In genomic region chr6:45608252-45608911, GRCh38 we compare ENCODE assay signal across 14 cellular contexts.
DNase-seq lines count a peak whose midpoint lies in the region; ATAC-seq, FAIRE-seq and TF ChIP-seq lines count a peak whose summit lies in the region.
"Had no signal": no experiment of that assay in that cellular context is flagged by ENCODE, and none has a peak within 500 bp of the region (broad histone marks: within the 10 kb centered on the region; RNA-seq: fewer than 3 reads in every experiment).

No MANE protein-coding gene starts in this region.

- H3K36me3 Mint-ChIP-seq in CD4-positive, alpha-beta memory T cell: peaks cover 0 to 12% of the 10 kb centered on the region in 2 donors
- H3K36me3 Mint-ChIP-seq: memory B cell had no signal

- H3K4me3 Mint-ChIP-seq in CD4-positive, alpha-beta memory T cell: peak overlapping the region in 5 of 8 donors; percentile 14 to 24 (median 23)
- H3K4me3 Mint-ChIP-seq: activated naive CD8-positive, alpha-beta T cell treated with anti-CD3 and anti-CD28 coated beads, Interleukin-2, amount 10 ng/mL, durations not matched to agents 7 days and 5 days; memory B cell had no signal

- POLR2A ChIA-PET in CD4-positive, alpha-beta memory T cell (lab: Charles Lee; ENCODE audit: partially characterized antibody): no interaction called here

- no peak overlapping the region for H3K4me3 ChIP-seq in CD4-positive, alpha-beta memory T cell (ENCODE audit: low read length in 2 of 2)
- H3K4me3 ChIP-seq in adipocyte (ENCODE audit: low read length) (no peak overlapping the region), kidney epithelial cell (ENCODE audit: low read depth, low read length) (no peak overlapping the region)
- H3K4me3 ChIP-seq: transverse colon had no signal

- H3K9me3 Mint-ChIP-seq in CD4-positive, alpha-beta memory T cell: peaks cover 0 to 10% (median 4%) of the 10 kb centered on the region in 8 donors

- H3K27ac ChIP-seq in CD4-positive, alpha-beta memory T cell (ENCODE audit: low read depth, low read length): no peak overlapping the region

- peak; percentile 63 for FAIRE-seq in HTR-8/SVneo (lab: Jason Lieb, UNC)

- no peaks in the 10 kb centered on the region for H3K36me3 ChIP-seq in CD4-positive, alpha-beta memory T cell (ENCODE audit: insufficient read depth, low read length)
- H3K36me3 ChIP-seq in adipocyte (ENCODE audit: control insufficient read depth, insufficient read depth, low read length, severe bottlenecking) (no peaks in the 10 kb centered on the region), kidney epithelial cell (ENCODE audit: control insufficient read depth, insufficient read depth, low read length) (no peaks in the 10 kb centered on the region)
- H3K36me3 ChIP-seq: transverse colon had no signal

- H3K4me1 Mint-ChIP-seq in CD4-positive, alpha-beta memory T cell: peaks cover 6 to 23% (median 16%) of the 10 kb centered on the region in 4 donors

- intact Hi-C loops in CD4-positive, alpha-beta memory T cell (cut with micrococcal nuclease): no loop called here

- TF ChIP-seq CTCF in kidney epithelial cell (IDR thresholded peaks at IDR 0.05; ENCODE audit: insufficient read depth, low read length, poor library complexity, severe bottlenecking): no peak

- H3K4me1 ChIP-seq in CD4-positive, alpha-beta memory T cell (ENCODE audit: insufficient read depth, low read length): no peaks in the 10 kb centered on the region
- H3K4me1 ChIP-seq in adipocyte (ENCODE audit: control insufficient read depth, insufficient read depth, low read length): peaks cover 24% of the 10 kb centered on the region
- H3K4me1 ChIP-seq: Caco-2 had no signal

- no peaks in the 10 kb centered on the region for H3K27me3 Mint-ChIP-seq in CD4-positive, alpha-beta memory T cell
- H3K27me3 Mint-ChIP-seq: activated naive CD8-positive, alpha-beta T cell treated with anti-CD3 and anti-CD28 coated beads, Interleukin-2, amount 10 ng/mL, durations not matched to agents 7 days and 5 days had no signal

- no peaks in the 10 kb centered on the region for H3K9me3 ChIP-seq in CD4-positive, alpha-beta memory T cell (ENCODE audit: control insufficient read depth in 1 of 2, low read length in 2 of 2)
- H3K9me3 ChIP-seq in adipocyte (ENCODE audit: control insufficient read depth, low read length): no peaks in the 10 kb centered on the region
- H3K9me3 ChIP-seq: Caco-2, transverse colon had no signal

- H3K9ac ChIP-seq in adipocyte (ENCODE audit: low read length): no peak overlapping the region

- CTCF ChIA-PET in CD4-positive, alpha-beta memory T cell (lab: Charles Lee; ENCODE audit: partially characterized antibody): interaction anchor here (1.2 kb wide), 1 partner anchor 16 kb away, joined by 3 read pairs; no protein-coding TSS in a partner anchor

- H3K27me3 ChIP-seq in CD4-positive, alpha-beta memory T cell (ENCODE audit: insufficient read depth, low read length): no peaks in the 10 kb centered on the region
- H3K27me3 ChIP-seq in adipocyte (replicated peaks; ENCODE audit: control insufficient read depth, insufficient read depth, low read length) (no peaks in the 10 kb centered on the region), kidney epithelial cell (ENCODE audit: control insufficient read depth, insufficient read depth, low read length) (no peaks in the 10 kb centered on the region)
- H3K27me3 ChIP-seq: transverse colon had no signal

- peak overlapping the region in 2 of 7 donors; percentile 14 to 26 for H3K27ac Mint-ChIP-seq in CD4-positive, alpha-beta memory T cell
- H3K27ac Mint-ChIP-seq: activated naive CD8-positive, alpha-beta T cell treated with anti-CD3 and anti-CD28 coated beads, Interleukin-2, amount 10 ng/mL, durations not matched to agents 7 days and 5 days; memory B cell had no signal

- no peak for DNase-seq in CD4-positive, alpha-beta memory T cell
- DNase-seq in HTR-8/SVneo (ENCODE audit: insufficient read length, low spot score) (peak; percentile 54), adipocyte (ENCODE audit: low read depth) (peak; percentile 68), kidney epithelial cell (ENCODE audit: low read depth) (peak; percentile 70), NCI-H2227 (lab: John Stamatoyannopoulos, UW; ENCODE audit: unreplicated experiment) (no peak), NCI-H2107 (lab: John Stamatoyannopoulos, UW) (no peak)
- DNase-seq: activated naive CD8-positive, alpha-beta T cell treated with anti-CD3 and anti-CD28 coated beads, Interleukin-2, amount 10 ng/mL, durations not matched to agents 7 days and 5 days; Caco-2; NCI-H345; stimulated activated CD4-positive, alpha-beta T cell treated with anti-CD3 and anti-CD28 coated beads, Interleukin-4, amount 100 ng/mL, for 24 hours had no signal

- ATAC-seq in GM19324 (IDR thresholded peaks at IDR 0.05; ENCODE audit: low FRiP score, unreplicated experiment) (no peak), GM21390 (IDR thresholded peaks at IDR 0.05; ENCODE audit: unreplicated experiment) (no peak)

Comparison
In these comparisons a context has a peak if more than half of its experiments do, and no peak if none do; other contexts are left out.
1. DNase-seq: peak in HTR-8/SVneo (single experiment), adipocyte (single experiment) and kidney epithelial cell (single experiment); none in CD4-positive, alpha-beta memory T cell (0 of 5), NCI-H2227 (single experiment) and NCI-H2107 (single experiment).